2 cellular contexts compared by ENCODE assay signal in genomic region chr1:24972257-24973242, GRCh38.
TF ChIP-seq lines count a peak whose summit lies in the region.

No MANE protein-coding gene starts in this region.

TF ChIP-seq in A549, 52 proteins besides CTCF, POLR2A, EP300 and RAD21 (continued from another document):
- TF ChIP-seq CBX8 (IDR thresholded peaks at IDR 0.05) (no peak), ELK1 (IDR thresholded peaks at IDR 0.05; ENCODE audit: low read depth, low read length) (no peak)

TF ChIP-seq in WTC11, 78 proteins besides CTCF, POLR2A, EP300 and RAD21 (continued from another document):
- TF ChIP-seq ARID4B (CRISPR knock-in tag; IDR thresholded peaks at IDR 0.05; ENCODE audit: borderline replicate concordance), result no peak
- TF ChIP-seq CDX4 (CRISPR knock-in tag; IDR thresholded peaks at IDR 0.05; ENCODE audit: borderline replicate concordance), result no peak
- no peak for TF ChIP-seq ATF1 (CRISPR knock-in tag; IDR thresholded peaks at IDR 0.05)
- TF ChIP-seq ZNF317 (CRISPR knock-in tag; IDR thresholded peaks at IDR 0.05; ENCODE audit: borderline replicate concordance, low read depth), result no peak
- TF ChIP-seq ETV6 (CRISPR knock-in tag; IDR thresholded peaks at IDR 0.05), result no peak
- TF ChIP-seq SMAD4 (CRISPR knock-in tag; IDR thresholded peaks at IDR 0.05), result no peak
